1 cellular context compared by ENCODE assay signal in genomic region chr10:77710759-77711682, GRCh38.
TF ChIP-seq lines count a peak whose summit lies in the region.

No MANE protein-coding gene starts in this region.

TF ChIP-seq in H1, 55 proteins besides CTCF, POLR2A, EP300 and RAD21 (continued from another document):
- TF ChIP-seq CBX8 (IDR thresholded peaks at IDR 0.05; ENCODE audit: borderline replicate concordance, low read depth, low read length) = no peak
- TF ChIP-seq CHD2 (IDR thresholded peaks at IDR 0.05; ENCODE audit: low read length) = 0 out of 2 replicates have a peak, but pooled peaks have one; percentile 25
- TF ChIP-seq GTF2F1 (IDR thresholded peaks at IDR 0.05; ENCODE audit: borderline replicate concordance, low read depth, low read length) = no peak
- TF ChIP-seq KDM4A (IDR thresholded peaks at IDR 0.05; ENCODE audit: low read depth, low read length, severe bottlenecking) = peak; percentile 15
- TF ChIP-seq SP1 (IDR thresholded peaks at IDR 0.05; ENCODE audit: low read depth, low read length) = peak; percentile 32; the same call in 1 of the 2 replicates
- peak; percentile 77 for TF ChIP-seq ASH2L (IDR thresholded peaks at IDR 0.05; ENCODE audit: low read length)
- no peak for TF ChIP-seq EZH2 (IDR thresholded peaks at IDR 0.05; ENCODE audit: low read depth, low read length, severe bottlenecking)
- TF ChIP-seq TBP (IDR thresholded peaks at IDR 0.05; ENCODE audit: low read depth, low read length) = peak; percentile 47; the same call in 1 of the 2 replicates
- 0 out of 2 replicates have a peak, but pooled peaks have one; percentile 40 for TF ChIP-seq RBBP5 (IDR thresholded peaks at IDR 0.05; ENCODE audit: borderline replicate concordance, low read depth, low read length)
- no peak for TF ChIP-seq BCL11A (IDR thresholded peaks at IDR 0.05; ENCODE audit: low read depth in 2 of 2, low read length in 2 of 2)
- peak; percentile 87 for TF ChIP-seq MAX (IDR thresholded peaks at IDR 0.05)
- TF ChIP-seq PHF8 (conservative IDR thresholded peaks at IDR 0.05; ENCODE audit: low read depth, low read length) = peak; percentile 46; the same call in 1 of the 2 replicates
- TF ChIP-seq TCF12 (IDR thresholded peaks at IDR 0.05; ENCODE audit: low read depth, low read length) = peak; percentile 40; the same call in 1 of the 2 replicates
- TF ChIP-seq BACH1 (IDR thresholded peaks at IDR 0.05; ENCODE audit: low read length) = peak; percentile 86
- peak; percentile 84 for TF ChIP-seq CREB1 (IDR thresholded peaks at IDR 0.05)
- no peak for TF ChIP-seq SP4 (IDR thresholded peaks at IDR 0.05; ENCODE audit: low read length)
